Comparison of ENCODE assay signal across 1 cellular context in the genomic region with DNA sequence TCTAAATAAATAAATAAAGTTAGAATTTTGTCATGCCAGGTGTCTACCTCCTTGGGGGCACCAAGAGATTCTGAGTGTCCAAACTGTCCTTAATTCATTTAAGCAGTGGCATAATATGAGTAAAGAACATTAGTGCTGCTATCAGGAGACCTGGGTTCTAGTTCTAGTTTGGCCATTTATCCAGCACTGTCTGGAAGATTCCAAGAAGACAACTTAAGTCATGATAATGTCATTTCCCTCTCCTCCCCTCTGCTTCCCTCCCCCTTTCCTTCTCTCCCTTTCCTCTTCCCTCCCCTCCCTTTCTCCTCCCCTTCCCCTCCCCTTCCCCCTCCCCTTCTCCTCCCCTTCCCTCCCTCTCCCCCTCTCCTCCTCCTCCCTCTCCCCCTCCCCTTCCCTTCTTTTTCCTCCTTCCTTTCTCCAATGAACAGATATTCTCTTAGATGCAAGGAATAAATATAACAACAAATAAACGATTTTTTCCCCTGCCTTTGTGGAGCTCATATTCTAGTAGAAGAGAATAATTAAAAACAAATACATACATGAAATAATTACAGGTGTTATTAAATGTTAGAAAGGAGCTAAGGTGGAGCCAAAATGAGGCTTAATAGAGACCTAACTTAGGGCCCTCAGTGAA.
TF ChIP-seq lines count a peak whose summit lies in the region.

No MANE protein-coding gene starts in this region.

TF ChIP-seq in HepG2, 621 proteins besides CTCF, POLR2A, EP300 and RAD21 (continued from another document):
- TF ChIP-seq POGK (CRISPR knock-in tag; conservative IDR thresholded peaks at IDR 0.05) (no peak), FIP1L1 (IDR thresholded peaks at IDR 0.05; ENCODE audit: borderline replicate concordance, insufficient read depth, low read depth, low read length) (no peak), PCBP1 (IDR thresholded peaks at IDR 0.05; ENCODE audit: borderline replicate concordance, low read depth, low read length) (0 out of 2 replicates have a peak, but pooled peaks have one; percentile 59), ETV6 (CRISPR knock-in tag; conservative IDR thresholded peaks at IDR 0.05) (no peak)
TF ChIP-seq in HepG2: peak in this region for 3.
